7 cellular contexts compared by ENCODE assay signal in the genomic region with DNA sequence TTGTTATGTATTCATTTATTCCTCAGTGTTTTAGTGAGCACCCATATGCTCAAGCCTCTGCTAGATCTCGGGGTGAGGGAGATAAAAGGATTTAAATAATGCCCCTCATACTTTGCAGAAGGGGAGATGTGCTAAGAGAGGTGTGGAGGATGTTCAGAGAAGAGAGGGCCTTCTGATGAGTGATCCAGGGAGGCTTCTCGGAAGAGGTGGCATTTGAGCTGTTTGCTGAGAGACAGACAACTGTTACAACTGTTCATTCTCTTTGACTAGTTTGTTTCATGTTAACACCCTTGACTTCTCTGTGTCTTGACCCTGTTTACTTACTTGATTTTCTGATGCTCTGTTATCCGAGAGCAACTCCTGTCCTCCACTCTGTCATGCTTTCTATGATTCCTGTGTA.
"Had no signal": no experiment of that assay in that cellular context is flagged by ENCODE, and none has a peak within 500 bp of the region (broad histone marks: within the 10 kb centered on the region; RNA-seq: fewer than 3 reads in every experiment).

No MANE protein-coding gene starts in this region.

- H3K27ac ChIP-seq: HL-60 had no signal

- H3K4me1 Mint-ChIP-seq: IgD-negative memory B cell had no signal

- H3K27ac Mint-ChIP-seq: IgD-negative memory B cell had no signal

- H3K4me3 Mint-ChIP-seq: IgD-negative memory B cell had no signal

- H3K27me3 Mint-ChIP-seq: IgD-negative memory B cell had no signal

- ATAC-seq: HepG2 had no signal

- H3K36me3 Mint-ChIP-seq: IgD-negative memory B cell had no signal

- DNase-seq: IMR-90, KBM-7, KG1 had no signal

- FAIRE-seq: HepG2, HTR-8/SVneo had no signal

- H3K9me3 Mint-ChIP-seq: IgD-negative memory B cell had no signal
